ENCODE assay signal across 26 cellular contexts in genomic region chr5:143505934-143506333, GRCh38.
"Had no signal": no experiment of that assay in that cellular context is flagged by ENCODE, and none has a peak within 500 bp of the region (broad histone marks: within the 10 kb centered on the region; RNA-seq: fewer than 3 reads in every experiment).

No MANE protein-coding gene starts in this region.

- ATAC-seq: activated CD4-positive, alpha-beta T cell treated with anti-CD3 and anti-CD28 coated beads for 36 hours; activated CD8-positive, alpha-beta memory T cell treated with anti-CD3 and anti-CD28 coated beads, Interleukin-2, amount 10 ng/mL, durations not matched to agents 7 days and 5 days; activated CD8-positive, alpha-beta T cell treated with anti-CD3 and anti-CD28 coated beads, Interleukin-2, amount 10 ng/mL, durations not matched to agents 7 days and 5 days; activated naive CD4-positive, alpha-beta T cell treated with anti-CD3 and anti-CD28 coated beads, Interleukin-2, amount 50 U/mL, for 72 hours; esophagus mucosa; foreskin keratinocyte; natural killer cell; right cardiac atrium; stimulated activated memory B cell treated with anti-CD40 and anti-IgM and Interleukin-4, amounts not matched to agents 10 μg/mL and 1 μg/mL and 100 μg/mL, for 72 hours; upper lobe of right lung had no signal

- H3K4me1 ChIP-seq: colonic mucosa, neural progenitor cell had no signal

- H3K36me3 ChIP-seq: colonic mucosa, left ventricle myocardium inferior, neural progenitor cell, stomach, tibial artery, upper lobe of right lung had no signal

- H3K9me3 ChIP-seq: colonic mucosa, stomach, tibial artery, upper lobe of right lung had no signal

- DNase-seq: activated CD4-positive, alpha-beta T cell treated with anti-CD3 and anti-CD28 coated beads for 36 hours; activated CD4-positive, CD25-positive, alpha-beta regulatory T cell; activated CD8-positive, alpha-beta memory T cell treated with anti-CD3 and anti-CD28 coated beads, Interleukin-2, amount 10 ng/mL, durations not matched to agents 7 days and 5 days; activated CD8-positive, alpha-beta T cell treated with anti-CD3 and anti-CD28 coated beads, Interleukin-2, amount 10 ng/mL, durations not matched to agents 7 days and 5 days; activated naive CD4-positive, alpha-beta T cell; activated T-cell treated with anti-CD3 and anti-CD28 coated beads, Interleukin-2, amount 50 U/mL, for 48 hours; colonic mucosa; effector memory CD4-positive, alpha-beta T cell; foreskin keratinocyte; islet precursor cell; left ventricle myocardium inferior; mesendoderm; natural killer cell; occipital lobe; posterior cingulate gyrus; right cardiac atrium; stimulated activated CD4-positive, alpha-beta T cell treated with anti-CD3 and anti-CD28 coated beads, Interleukin-4, amount 100 ng/mL, for 24 hours; stomach; T-helper 1 cell; tibial artery; upper lobe of right lung had no signal

- H3K4me3 ChIP-seq: colonic mucosa, left ventricle myocardium inferior, lung, neural progenitor cell, stomach, tibial artery, upper lobe of right lung had no signal

- H2AFZ ChIP-seq: neural progenitor cell had no signal

- H3K27ac ChIP-seq: colonic mucosa, foreskin keratinocyte, neural progenitor cell, tibial artery, upper lobe of right lung had no signal

- H3K4me2 ChIP-seq: neural progenitor cell had no signal

- H3K27me3 ChIP-seq: colonic mucosa, foreskin keratinocyte, neural progenitor cell, stomach, tibial artery, upper lobe of right lung had no signal
